Comparison of ENCODE assay signal across 12 cellular contexts in the genomic region with DNA sequence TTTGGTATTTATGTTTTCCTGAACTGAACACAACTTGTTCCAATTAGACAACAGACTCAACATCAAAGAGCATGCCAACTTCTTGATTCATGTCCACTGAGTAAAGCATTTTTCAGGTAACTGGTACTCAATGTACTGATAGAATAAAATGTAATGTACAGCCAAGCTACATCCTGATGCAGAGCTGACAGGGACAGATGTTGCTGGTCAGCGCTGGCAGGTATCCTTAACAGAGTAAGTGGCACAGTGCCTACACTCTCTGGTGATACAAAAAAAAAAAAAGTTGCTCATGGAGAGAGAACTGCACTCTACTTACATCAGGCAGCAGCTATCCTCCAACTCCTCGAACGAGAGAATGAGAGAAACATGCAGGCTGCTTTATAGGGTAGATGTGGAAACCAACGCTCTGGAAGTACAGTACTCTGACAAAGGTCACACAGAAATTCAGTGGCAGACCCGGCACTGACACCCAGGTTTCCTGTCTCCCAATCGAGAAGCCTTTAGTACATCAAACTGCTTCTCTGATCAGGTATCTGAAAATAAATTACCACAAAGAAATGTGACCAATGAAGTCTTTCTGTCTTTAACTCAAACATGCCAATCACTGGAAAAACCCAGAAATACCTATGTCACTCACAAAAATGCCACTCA. TPM values are rescaled to one million over a fixed set of nuclear protein-coding genes. Genes with fewer than 3 reads are reported as not detected.
A peak's percentile ranks its signal among the peaks of the same experiment; 100 is the strongest.
DNase-seq lines count a peak whose midpoint lies in the region; ATAC-seq and TF ChIP-seq lines count a peak whose summit lies in the region.
"Had no signal": no experiment of that assay in that cellular context is flagged by ENCODE, and none has a peak within 500 bp of the region (broad histone marks: within the 10 kb centered on the region; RNA-seq: fewer than 3 reads in every experiment).

No MANE protein-coding gene starts in this region.

- intact Hi-C loops in dendritic cell treated with granulocyte-macrophage colony-stimulating factor and Interleukin-4, amounts not matched to agents 40 ng/mL and 50 ng/mL, for 4 days (cut with micrococcal nuclease): no loop called here

- H3K9me3 ChIP-seq in AG04450 (ENCODE audit: control insufficient read depth, insufficient read depth, low read length) (no peaks in the 10 kb centered on the region), muscle layer of colon (ENCODE audit: low read length) (no peaks in the 10 kb centered on the region)

- H3K4me1 ChIP-seq in muscle layer of colon (ENCODE audit: insufficient read depth, low read length): peaks cover 47% of the 10 kb centered on the region

- peak overlapping the region in 2 of 3 donors; percentile 16 to 32 for H3K27ac Mint-ChIP-seq in IgD-negative memory B cell
- peak overlapping the region; percentile 12 for H3K27ac Mint-ChIP-seq in dendritic cell treated with granulocyte-macrophage colony-stimulating factor and Interleukin-4, amounts not matched to agents 40 ng/mL and 50 ng/mL, for 4 days
- H3K27ac Mint-ChIP-seq: T-helper 1 cell treated with Interleukin-12 subunit alpha and Interleukin-12 subunit beta and Interleukin-4 antibody, amounts not matched to agents 30 μg/mL and 1 μg/mL, for 36 hours had no signal

- peaks cover 5% of the 10 kb centered on the region for H3K36me3 Mint-ChIP-seq in IgD-negative memory B cell
- peaks cover 12% of the 10 kb centered on the region for H3K36me3 Mint-ChIP-seq in dendritic cell treated with granulocyte-macrophage colony-stimulating factor and Interleukin-4, amounts not matched to agents 40 ng/mL and 50 ng/mL, for 4 days (ENCODE audit: low read depth)

- DNase-seq in AG04450 (ENCODE audit: low read depth, low spot score) (no peak), AG08395 (ENCODE audit: low spot score) (no peak), DMS79 treated with DMSO at 0.1 percent for 48 hours (lab: John Stamatoyannopoulos, UW) (no peak), iPS-NIHi11 (ENCODE audit: low spot score) (no peak)
- DNase-seq: DMS53; NCI-H1694 treated with DMSO at 0.1 percent for 48 hours; stimulated activated CD4-positive, alpha-beta T cell treated with anti-CD3 and anti-CD28 coated beads, Interleukin-4, amount 100 ng/mL, for 4 hours had no signal

- POLR2A ChIA-PET in AG04450 (lab: Yijun Ruan, JAX): interaction anchor here (4.8 kb wide), 1 partner anchor 28 kb away, joined by 28 read pairs; no protein-coding TSS in a partner anchor

- H3K4me3 ChIP-seq in AG04450 (ENCODE audit: low read depth, low read length): peak overlapping the region; percentile 79
- no peak overlapping the region for H3K4me3 ChIP-seq in muscle layer of colon (ENCODE audit: low read depth in 1 of 2, low read length in 2 of 2)

- H3K9ac ChIP-seq in muscle layer of colon (ENCODE audit: low read length): no peak overlapping the region

- H3K27me3 ChIP-seq in AG04450 (ENCODE audit: control insufficient read depth, insufficient read depth, low read length) (no peaks in the 10 kb centered on the region), muscle layer of colon (ENCODE audit: control insufficient read depth in 1 of 2, insufficient read depth in 2 of 2, low read length in 2 of 2) (no peaks in the 10 kb centered on the region)

- H3K4me3 Mint-ChIP-seq in IgD-negative memory B cell: peak overlapping the region; percentile 88 to 96 (median 92)
- H3K4me3 Mint-ChIP-seq in dendritic cell treated with granulocyte-macrophage colony-stimulating factor and Interleukin-4, amounts not matched to agents 40 ng/mL and 50 ng/mL, for 4 days: no peak overlapping the region
- H3K4me3 Mint-ChIP-seq: T-helper 1 cell treated with Interleukin-12 subunit alpha and Interleukin-12 subunit beta and Interleukin-4 antibody, amounts not matched to agents 30 μg/mL and 1 μg/mL, for 36 hours had no signal

- H3K9me3 Mint-ChIP-seq in IgD-negative memory B cell: no peaks in the 10 kb centered on the region
- no peaks in the 10 kb centered on the region for H3K9me3 Mint-ChIP-seq in dendritic cell treated with granulocyte-macrophage colony-stimulating factor and Interleukin-4, amounts not matched to agents 40 ng/mL and 50 ng/mL, for 4 days
- H3K9me3 Mint-ChIP-seq: T-helper 1 cell treated with Interleukin-12 subunit alpha and Interleukin-12 subunit beta and Interleukin-4 antibody, amounts not matched to agents 30 μg/mL and 1 μg/mL, for 36 hours had no signal

- no peak for ATAC-seq in GM18520 (IDR thresholded peaks at IDR 0.05; ENCODE audit: unreplicated experiment)

- no peaks in the 10 kb centered on the region for H3K27me3 Mint-ChIP-seq in IgD-negative memory B cell
- H3K27me3 Mint-ChIP-seq in dendritic cell treated with granulocyte-macrophage colony-stimulating factor and Interleukin-4, amounts not matched to agents 40 ng/mL and 50 ng/mL, for 4 days: no peaks in the 10 kb centered on the region

- CTCF ChIA-PET in AG04450 (lab: Charles Lee): interaction anchor here (1.6 kb wide), 1 partner anchor 51 kb away, joined by 3 read pairs; no protein-coding TSS in a partner anchor

- H3K4me1 Mint-ChIP-seq in IgD-negative memory B cell: peaks cover 46 to 64% (median 52%) of the 10 kb centered on the region in 3 donors
- H3K4me1 Mint-ChIP-seq in dendritic cell treated with granulocyte-macrophage colony-stimulating factor and Interleukin-4, amounts not matched to agents 40 ng/mL and 50 ng/mL, for 4 days (ENCODE audit: low read depth): peaks cover 67% of the 10 kb centered on the region

- TF ChIP-seq CTCF in AG04450 (IDR thresholded peaks at IDR 0.05; ENCODE audit: low read depth, low read length): no peak

- H3K36me3 ChIP-seq in muscle layer of colon (ENCODE audit: insufficient read depth, low read length): no peaks in the 10 kb centered on the region

- H3K27ac ChIP-seq in AG04450 (ENCODE audit: low read depth, low read length): no peak overlapping the region
- H3K27ac ChIP-seq in muscle layer of colon (ENCODE audit: low read depth, low read length): peak overlapping the region; percentile 35

RNA-seq across cellular contexts. Expression of gene ITGB1, which starts 4.6 kb away (rescaled TPM):
- polyA plus RNA-seq in AG04450 (2011; rRNA removed): 1,870 and 2,796 TPM in 2 replicates
- 1,381 and 1,666 TPM in 2 replicates for polyA minus RNA-seq in AG04450 (2011; rRNA and poly(A)+ RNA removed)
- polyA plus RNA-seq in IgD-negative memory B cell: 394 TPM
